ENCODE assay signal across 15 cellular contexts in the genomic region with DNA sequence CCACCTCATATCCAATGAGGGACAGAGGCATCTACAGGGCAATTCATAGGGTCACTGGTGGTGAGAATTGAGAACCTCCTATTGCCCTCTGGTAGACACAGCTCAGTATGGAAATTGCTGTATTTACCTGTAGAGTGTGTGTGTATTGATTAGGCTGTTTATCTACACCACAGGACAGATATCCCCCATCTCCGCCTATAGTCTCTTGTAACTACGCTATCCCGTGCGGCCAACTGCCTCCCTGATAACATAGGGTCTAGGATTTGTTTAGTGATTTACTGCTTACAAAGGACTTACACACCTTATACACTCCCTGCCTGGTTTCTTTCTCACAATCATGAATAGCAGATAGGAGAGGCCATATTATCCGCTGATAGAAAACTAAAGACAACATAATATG. TPM values are rescaled to one million over a fixed set of nuclear protein-coding genes. Genes with fewer than 3 reads are reported as not detected.
DNase-seq lines count a peak whose midpoint lies in the region; ATAC-seq and FAIRE-seq lines count a peak whose summit lies in the region.
"Had no signal": no experiment of that assay in that cellular context is flagged by ENCODE, and none has a peak within 500 bp of the region (broad histone marks: within the 10 kb centered on the region; RNA-seq: fewer than 3 reads in every experiment).

No MANE protein-coding gene starts in this region.

- H3K4me3 ChIP-seq in thymus (ENCODE audit: low read length), result no peak overlapping the region

- H3K9me3 ChIP-seq in thymus (ENCODE audit: control insufficient read depth), result no peaks in the 10 kb centered on the region
- H3K9me3 ChIP-seq: pancreas, vagina had no signal

- H3K9me3 Mint-ChIP-seq in activated T-cell treated with anti-CD3 and anti-CD28 coated beads, Interleukin-2, amount 50 U/mL, for 4 hours, result no peaks in the 10 kb centered on the region
- H3K9me3 Mint-ChIP-seq in activated T-cell treated with anti-CD3 and anti-CD28 coated beads, Interleukin-2, amount 50 U/mL, for 72 hours, result no peaks in the 10 kb centered on the region
- H3K9me3 Mint-ChIP-seq in memory B cell, result no peaks in the 10 kb centered on the region

- H3K4me1 Mint-ChIP-seq in activated T-cell treated with anti-CD3 and anti-CD28 coated beads, Interleukin-2, amount 50 U/mL, for 4 hours (ENCODE audit: low read depth), result peaks cover 38% of the 10 kb centered on the region
- peaks cover 71% of the 10 kb centered on the region for H3K4me1 Mint-ChIP-seq in activated T-cell treated with anti-CD3 and anti-CD28 coated beads, Interleukin-2, amount 50 U/mL, for 72 hours (ENCODE audit: low read depth)
- H3K4me1 Mint-ChIP-seq in memory B cell, result peaks cover 30% of the 10 kb centered on the region

- peaks cover 9% of the 10 kb centered on the region for H3K4me1 ChIP-seq in thymus (ENCODE audit: control insufficient read depth, insufficient read depth, low read length)

- H3K36me3 Mint-ChIP-seq in activated T-cell treated with anti-CD3 and anti-CD28 coated beads, Interleukin-2, amount 50 U/mL, for 4 hours (ENCODE audit: insufficient read depth), result peaks cover 3% of the 10 kb centered on the region
- peaks cover 11 to 19% of the 10 kb centered on the region in 2 donors for H3K36me3 Mint-ChIP-seq in activated T-cell treated with anti-CD3 and anti-CD28 coated beads, Interleukin-2, amount 50 U/mL, for 72 hours (ENCODE audit: insufficient read depth in 2 of 2)
- H3K36me3 Mint-ChIP-seq in memory B cell, result no peaks in the 10 kb centered on the region

- H3K27ac Mint-ChIP-seq in activated T-cell treated with anti-CD3 and anti-CD28 coated beads, Interleukin-2, amount 50 U/mL, for 72 hours, result peak overlapping the region; percentile 100
- peak overlapping the region; percentile 100 for H3K27ac Mint-ChIP-seq in memory B cell

- no peaks in the 10 kb centered on the region for H3K27me3 Mint-ChIP-seq in activated T-cell treated with anti-CD3 and anti-CD28 coated beads, Interleukin-2, amount 50 U/mL, for 4 hours (ENCODE audit: low read depth)
- H3K27me3 Mint-ChIP-seq in activated T-cell treated with anti-CD3 and anti-CD28 coated beads, Interleukin-2, amount 50 U/mL, for 72 hours (ENCODE audit: low read depth), result no peaks in the 10 kb centered on the region
- no peaks in the 10 kb centered on the region for H3K27me3 Mint-ChIP-seq in memory B cell

- H3K27ac ChIP-seq in thymus (ENCODE audit: low read depth), result peak overlapping the region; percentile 18

- H3K4me3 Mint-ChIP-seq in activated T-cell treated with anti-CD3 and anti-CD28 coated beads, Interleukin-2, amount 50 U/mL, for 4 hours, result peak overlapping the region; percentile 97
- peak overlapping the region; percentile 94 to 97 for H3K4me3 Mint-ChIP-seq in activated T-cell treated with anti-CD3 and anti-CD28 coated beads, Interleukin-2, amount 50 U/mL, for 72 hours
- H3K4me3 Mint-ChIP-seq in memory B cell, result peak overlapping the region; percentile 73

- no peak for DNase-seq in activated T-cell treated with anti-CD3 and anti-CD28 coated beads, Interleukin-2, amount 50 U/mL, for 4 hours
- DNase-seq in activated T-cell treated with anti-CD3 and anti-CD28 coated beads, Interleukin-2, amount 50 U/mL, for 1 hour, result no peak
- no peak for DNase-seq in activated T-cell treated with anti-CD3 and anti-CD28 coated beads, Interleukin-2, amount 50 U/mL, for 72 hours
- no peak for DNase-seq in memory B cell (ENCODE audit: low spot score in 2 of 2)
- DNase-seq in H4 (ENCODE audit: low spot score), result no peak
- no peak for DNase-seq in frontal cortex (ENCODE audit: low spot score in 2 of 2)
- no peak for DNase-seq in G401 (ENCODE audit: low spot score)
- DNase-seq: activated CD4-positive, CD25-positive, alpha-beta regulatory T cell; anterior cingulate cortex; islet precursor cell; KG1; NCI-H2171; pancreas had no signal

- in situ Hi-C loops in G401 (cut with HindIII; ENCODE audit: low sequenced_read_pairs), result no loop called here

- no peaks in the 10 kb centered on the region for H3K36me3 ChIP-seq in thymus (ENCODE audit: control insufficient read depth, insufficient read depth)
- H3K36me3 ChIP-seq: pancreas, vagina had no signal

- no peak for FAIRE-seq in frontal cortex (lab: Jason Lieb, UNC)
- FAIRE-seq: pancreas had no signal

- WGBS in thymus, result over 99% methylated on average over 5 of the region's 5 CpGs

- no peaks in the 10 kb centered on the region for H3K27me3 ChIP-seq in thymus (ENCODE audit: control insufficient read depth, insufficient read depth)
- H3K27me3 ChIP-seq: pancreas, vagina had no signal

- ATAC-seq in activated T-cell treated with anti-CD3 and anti-CD28 coated beads, Interleukin-2, amount 50 U/mL, for 4 hours, result no peak
- no peak for ATAC-seq in activated T-cell treated with anti-CD3 and anti-CD28 coated beads, Interleukin-2, amount 50 U/mL, for 72 hours (replicated peaks in 1 of 2)
- no peak for ATAC-seq in memory B cell (ENCODE audit: low read depth)
- ATAC-seq: pancreas had no signal

RNA-seq across cellular contexts. Expression of a gene that starts 1.7 kb away (rescaled TPM):
- 100 to 1,000 TPM; 172 to 175 (median 173) TPM for total RNA-seq in activated T-cell treated with anti-CD3 and anti-CD28 coated beads, Interleukin-2, amount 50 U/mL, for 4 hours
- total RNA-seq in activated T-cell treated with anti-CD3 and anti-CD28 coated beads, Interleukin-2, amount 50 U/mL, for 72 hours, result 100 to 1,000 TPM; 346 to 380 TPM
- 57.6 TPM for polyA plus RNA-seq in thymus
- total RNA-seq in H4 (2014; rRNA removed; shearing (Covaris generic)), result 72.6 and 77.5 TPM in 2 replicates
- 26.5 TPM for total RNA-seq in frontal cortex
- total RNA-seq in G401 (2014; rRNA removed; shearing (Covaris generic)), result 48.8 and 58.5 TPM in 2 replicates

RNA-seq across cellular contexts. Expression of a gene that starts 33.2 kb away (rescaled TPM):
- 1 to 10 TPM in 1 of 3 donors, under 1 TPM in 2; 0.76 to 1.1 (median 0.92) TPM for total RNA-seq in activated T-cell treated with anti-CD3 and anti-CD28 coated beads, Interleukin-2, amount 50 U/mL, for 4 hours
- total RNA-seq in activated T-cell treated with anti-CD3 and anti-CD28 coated beads, Interleukin-2, amount 50 U/mL, for 72 hours, result 1 to 10 TPM; 2.4 to 4.3 TPM
- polyA plus RNA-seq in thymus, result 47.0 TPM
- 53.8 and 69.6 TPM in 2 replicates for total RNA-seq in H4 (2014; rRNA removed; shearing (Covaris generic))
- 8.2 TPM for total RNA-seq in frontal cortex
- total RNA-seq in G401 (2014; rRNA removed; shearing (Covaris generic)), result 755 and 829 TPM in 2 replicates

Comparison
In these comparisons a context has a peak if more than half of its experiments do, and no peak if none do; other contexts are left out.
1. RNA of a gene that starts 33.2 kb away (total RNA-seq): 755 to 829 TPM in G401; 53.8 to 69.6 TPM in H4, 8.2 TPM in frontal cortex (single experiment), 2.4 to 4.3 TPM in activated T-cell treated with anti-CD3 and anti-CD28 coated beads, Interleukin-2, amount 50 U/mL, for 72 hours and 0.76 to 1.1 TPM in activated T-cell treated with anti-CD3 and anti-CD28 coated beads, Interleukin-2, amount 50 U/mL, for 4 hours; every median in the first group is over 10 times any median in the second.
2. Peak in every context shown above with its lines, with median percentiles within 50 percentile points of each other: H3K4me3 Mint-ChIP-seq.